In the genomic region with DNA sequence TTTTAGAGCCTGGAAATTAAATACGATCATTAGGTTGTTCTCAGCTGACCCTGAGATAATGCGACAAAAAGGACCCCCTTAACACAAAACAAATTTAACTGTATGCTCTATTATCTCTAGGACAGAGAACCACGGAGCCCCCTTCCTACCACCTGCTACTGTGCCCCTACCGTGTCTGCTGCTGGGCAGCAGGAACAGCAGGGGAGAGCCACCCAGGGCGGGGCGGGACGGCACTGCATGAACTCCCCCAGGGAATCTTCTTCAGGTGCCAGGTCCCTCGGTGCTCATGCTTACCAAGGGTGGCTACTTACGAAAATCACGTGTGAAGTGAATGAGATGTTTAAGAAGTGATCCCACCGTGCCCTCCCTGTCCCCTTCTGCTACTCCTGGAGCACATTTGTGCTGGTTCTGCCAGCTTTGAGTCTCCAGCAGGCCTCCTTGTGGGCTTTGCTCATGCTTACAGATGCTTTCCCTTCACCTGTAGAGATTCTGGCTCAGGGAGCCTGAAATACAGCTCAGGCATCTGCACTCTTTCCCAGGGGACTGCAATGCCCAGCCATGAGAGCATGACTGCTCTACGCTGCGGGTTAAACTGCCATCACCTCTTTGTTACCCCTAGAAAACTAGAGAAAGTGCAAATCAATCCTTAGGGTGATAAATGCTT, we compare ENCODE assay signal across 19 cellular contexts.
"Had no signal": no experiment of that assay in that cellular context is flagged by ENCODE, and none has a peak within 500 bp of the region (broad histone marks: within the 10 kb centered on the region; RNA-seq: fewer than 3 reads in every experiment).

No MANE protein-coding gene starts in this region.

- H3K4me3 Mint-ChIP-seq: activated CD4-positive, alpha-beta memory T cell treated with anti-CD3 and anti-CD28 coated beads for 36 hours; activated CD8-positive, alpha-beta memory T cell treated with anti-CD3 and anti-CD28 coated beads, Interleukin-2, amount 10 ng/mL, durations not matched to agents 7 days and 5 days; naive thymus-derived CD8-positive, alpha-beta T cell had no signal

- H3K4me1 Mint-ChIP-seq: activated CD8-positive, alpha-beta memory T cell treated with anti-CD3 and anti-CD28 coated beads, Interleukin-2, amount 10 ng/mL, durations not matched to agents 7 days and 5 days had no signal

- H3K36me3 Mint-ChIP-seq: activated CD4-positive, alpha-beta memory T cell treated with anti-CD3 and anti-CD28 coated beads for 36 hours; activated CD8-positive, alpha-beta memory T cell treated with anti-CD3 and anti-CD28 coated beads, Interleukin-2, amount 10 ng/mL, durations not matched to agents 7 days and 5 days; naive thymus-derived CD8-positive, alpha-beta T cell had no signal

- H3K27me3 ChIP-seq: adrenal gland, gastrocnemius medialis, right atrium auricular region, tibial nerve, vagina had no signal

- DNase-seq: activated CD4-positive, alpha-beta memory T cell treated with anti-CD3 and anti-CD28 coated beads for 36 hours; activated CD4-positive, alpha-beta T cell treated with anti-CD3 and anti-CD28 coated beads for 1 hour; activated CD8-positive, alpha-beta memory T cell treated with anti-CD3 and anti-CD28 coated beads, Interleukin-2, amount 10 ng/mL, durations not matched to agents 7 days and 5 days; activated effector memory CD4-positive, alpha-beta T cell treated with Interleukin-2 at 50 U/mL for 16 hours; activated naive CD4-positive, alpha-beta T cell treated with anti-CD3 and anti-CD28 coated beads, Interleukin-2, amount 50 U/mL, for 16 hours; activated T-cell treated with anti-CD3 and anti-CD28 coated beads, Interleukin-2, amount 50 U/mL, for 1 hour; adrenal gland; gastrocnemius medialis; kidney; mammary epithelial cell; naive thymus-derived CD8-positive, alpha-beta T cell; nucleus accumbens; stimulated activated CD4-positive, alpha-beta T cell treated with anti-CD3 and anti-CD28 coated beads, Interleukin-4, amount 100 ng/mL, for 1 hour; stimulated activated naive CD4-positive, alpha-beta T cell treated with Interleukin-2 at 50 U/mL for 16 hours; substantia nigra had no signal

- H3K9me3 Mint-ChIP-seq: activated CD4-positive, alpha-beta memory T cell treated with anti-CD3 and anti-CD28 coated beads for 36 hours; naive thymus-derived CD8-positive, alpha-beta T cell had no signal

- H3K4me1 ChIP-seq: adrenal gland, gastrocnemius medialis, left lung, right atrium auricular region, tibial nerve, vagina had no signal

- ATAC-seq: activated CD8-positive, alpha-beta memory T cell treated with anti-CD3 and anti-CD28 coated beads, Interleukin-2, amount 10 ng/mL, durations not matched to agents 7 days and 5 days; gastrocnemius medialis; left lung; naive thymus-derived CD8-positive, alpha-beta T cell had no signal

- H3K27ac ChIP-seq: adrenal gland, gastrocnemius medialis, left lung, right atrium auricular region, tibial nerve, vagina had no signal

- H3K27ac Mint-ChIP-seq: activated CD4-positive, alpha-beta memory T cell treated with anti-CD3 and anti-CD28 coated beads for 36 hours; activated CD8-positive, alpha-beta memory T cell treated with anti-CD3 and anti-CD28 coated beads, Interleukin-2, amount 10 ng/mL, durations not matched to agents 7 days and 5 days; naive thymus-derived CD8-positive, alpha-beta T cell had no signal

- H3K9me3 ChIP-seq: adrenal gland, gastrocnemius medialis, left lung, right atrium auricular region, tibial nerve, vagina had no signal
